Comparison of ENCODE assay signal across 24 cellular contexts in genomic region chr13:63512095-63512494, GRCh38.
"Had no signal": no experiment of that assay in that cellular context is flagged by ENCODE, and none has a peak within 500 bp of the region (broad histone marks: within the 10 kb centered on the region; RNA-seq: fewer than 3 reads in every experiment).

No MANE protein-coding gene starts in this region.

- H3K4me3 ChIP-seq: colonic mucosa, esophagus muscularis mucosa, gastroesophageal sphincter, heart right ventricle, left ventricle myocardium inferior, lower lobe of right lung, mucosa of descending colon had no signal

- H3K27ac ChIP-seq: colonic mucosa, epithelial cell of prostate, esophagus muscularis mucosa, foreskin keratinocyte, gastroesophageal sphincter, heart right ventricle, left ventricle myocardium inferior, lower lobe of right lung had no signal

- H3K27me3 Mint-ChIP-seq: dendritic cell treated with granulocyte-macrophage colony-stimulating factor and Interleukin-4, amounts not matched to agents 40 ng/mL and 50 ng/mL, for 4 days; effector memory CD8-positive, alpha-beta T cell had no signal

- ATAC-seq: effector memory CD8-positive, alpha-beta T cell; foreskin keratinocyte; gastroesophageal sphincter; heart right ventricle; left colon; left lobe of liver; mucosa of descending colon had no signal

- H3K36me3 ChIP-seq: colonic mucosa, esophagus muscularis mucosa, gastroesophageal sphincter, heart right ventricle, left ventricle myocardium inferior, lower lobe of right lung had no signal

- FAIRE-seq: endometrium, frontal cortex, islet of Langerhans, keratinocyte had no signal

- H3K27ac Mint-ChIP-seq: dendritic cell treated with granulocyte-macrophage colony-stimulating factor and Interleukin-4, amounts not matched to agents 40 ng/mL and 50 ng/mL, for 4 days; effector memory CD8-positive, alpha-beta T cell; endodermal cell; mesothelial cell of epicardium had no signal

- H3K36me3 Mint-ChIP-seq: mesothelial cell of epicardium had no signal

- H3K9me3 Mint-ChIP-seq: endodermal cell had no signal

- H3K4me1 Mint-ChIP-seq: mesothelial cell of epicardium had no signal

- H3K4me3 Mint-ChIP-seq: dendritic cell treated with granulocyte-macrophage colony-stimulating factor and Interleukin-4, amounts not matched to agents 40 ng/mL and 50 ng/mL, for 4 days; effector memory CD8-positive, alpha-beta T cell; endodermal cell; mesothelial cell of epicardium had no signal

- H3K4me1 ChIP-seq: colonic mucosa, esophagus muscularis mucosa, foreskin keratinocyte, gastroesophageal sphincter, heart right ventricle, left ventricle myocardium inferior, lower lobe of right lung had no signal

- DNase-seq: colonic mucosa; cortex of kidney; effector CD8-positive, alpha-beta T cell; effector memory CD8-positive, alpha-beta T cell; endodermal cell; foreskin keratinocyte; heart right ventricle; hippocampal formation; kidney glomerular epithelial cell; left colon; left ventricle myocardium inferior; lower lobe of right lung; mesenchymal stem cell had no signal

- H3K9me3 ChIP-seq: colonic mucosa, esophagus muscularis mucosa, gastroesophageal sphincter, heart right ventricle, left ventricle myocardium inferior, lower lobe of right lung had no signal
